In genomic region chr4:72567821-72568620, GRCh38 we compare ENCODE assay signal across 8 cellular contexts. TPM values are rescaled to one million over a fixed set of nuclear protein-coding genes. Genes with fewer than 3 reads are reported as not detected.
DNase-seq lines count a peak whose midpoint lies in the region; ATAC-seq and TF ChIP-seq lines count a peak whose summit lies in the region.

No MANE protein-coding gene starts in this region.

- no peak for TF ChIP-seq CTCF in suprapubic skin (IDR thresholded peaks at IDR 0.05)

- peaks cover 22% of the 10 kb centered on the region for H3K4me1 ChIP-seq in suprapubic skin

- H3K27ac Mint-ChIP-seq in T-helper 1 cell treated with Interleukin-12 subunit alpha and Interleukin-12 subunit beta and Interleukin-4 antibody, amounts not matched to agents 30 μg/mL and 1 μg/mL, for 36 hours, result no peak overlapping the region

- peak overlapping the region; percentile 57 for H3K4me3 Mint-ChIP-seq in T-helper 1 cell treated with Interleukin-12 subunit alpha and Interleukin-12 subunit beta and Interleukin-4 antibody, amounts not matched to agents 30 μg/mL and 1 μg/mL, for 36 hours

- H3K9me3 ChIP-seq in suprapubic skin, result no peaks in the 10 kb centered on the region

- no peak for TF ChIP-seq EP300 in suprapubic skin (IDR thresholded peaks at IDR 0.05)

- WGBS in suprapubic skin, result 0% methylated on average over 35 of the region's 40 CpGs

- peak overlapping the region; percentile 60 for H3K4me3 ChIP-seq in suprapubic skin

- peak overlapping the region; percentile 65 for H3K27ac ChIP-seq in suprapubic skin

- DNase-seq in stimulated activated CD4-positive, alpha-beta T cell treated with anti-CD3 and anti-CD28 coated beads, Interleukin-1b, Interleukin-23, amount 100 ng/mL, for 48 hours, result peak; percentile 19
- DNase-seq in stimulated activated CD4-positive, alpha-beta T cell treated with anti-CD3 and anti-CD28 coated beads, Interleukin-12 subunit alpha, Interleukin-12 subunit beta, amount 100 ng/mL, for 4 hours, result no peak
- peak; percentile 98 for DNase-seq in HT1080 (ENCODE audit: low read depth)
- peak; percentile 51 for DNase-seq in epidermal melanocyte (ENCODE audit: insufficient read length, low spot score)
- DNase-seq in lung microvascular endothelial cell (ENCODE audit: low read depth in 2 of 2), result peak; percentile 35 to 40
- peak; percentile 81 to 85 for DNase-seq in suprapubic skin (ENCODE audit: low spot score in 2 of 2)

- peaks cover 60% of the 10 kb centered on the region for H3K27me3 Mint-ChIP-seq in T-helper 1 cell treated with Interleukin-12 subunit alpha and Interleukin-12 subunit beta and Interleukin-4 antibody, amounts not matched to agents 30 μg/mL and 1 μg/mL, for 36 hours (ENCODE audit: low read depth)

- TF ChIP-seq POLR2A in suprapubic skin (IDR thresholded peaks at IDR 0.05), result no peak

- no peaks in the 10 kb centered on the region for H3K36me3 Mint-ChIP-seq in T-helper 1 cell treated with Interleukin-12 subunit alpha and Interleukin-12 subunit beta and Interleukin-4 antibody, amounts not matched to agents 30 μg/mL and 1 μg/mL, for 36 hours (ENCODE audit: low read depth)

- H3K4me1 Mint-ChIP-seq in T-helper 1 cell treated with Interleukin-12 subunit alpha and Interleukin-12 subunit beta and Interleukin-4 antibody, amounts not matched to agents 30 μg/mL and 1 μg/mL, for 36 hours (ENCODE audit: low read depth), result peaks cover 7% of the 10 kb centered on the region

- H3K36me3 ChIP-seq in suprapubic skin, result no peaks in the 10 kb centered on the region

- no peaks in the 10 kb centered on the region for H3K27me3 ChIP-seq in suprapubic skin

- no peak for ATAC-seq in HG02938 (IDR thresholded peaks at IDR 0.05; ENCODE audit: unreplicated experiment)

- H3K9me3 Mint-ChIP-seq in T-helper 1 cell treated with Interleukin-12 subunit alpha and Interleukin-12 subunit beta and Interleukin-4 antibody, amounts not matched to agents 30 μg/mL and 1 μg/mL, for 36 hours, result no peaks in the 10 kb centered on the region

RNA-seq across cellular contexts. Expression of gene ADAMTS3, which starts 1.0 kb away (rescaled TPM):
- total RNA-seq in HT1080 (2014; rRNA removed; shearing (Covaris generic)), result 3.9 and 4.1 TPM in 2 replicates
- polyA plus RNA-seq in HT1080 (2015; cell fraction: cytosol; rRNA removed), result 0.95 and 1.2 TPM in 2 replicates
- 5.1 and 6.0 TPM in 2 replicates for polyA plus RNA-seq in HT1080 (2015; cell fraction: nucleus; rRNA removed)
- total RNA-seq in lung microvascular endothelial cell (0.40 and 0.65 TPM in 2 replicates), suprapubic skin (under 1 TPM; 0.21 to 0.80 (median 0.70) TPM)
